In genomic region chr17:18497044-18497443, GRCh38 we compare ENCODE assay signal across 11 cellular contexts. TPM values are rescaled to one million over a fixed set of nuclear protein-coding genes. Genes with fewer than 3 reads are reported as not detected.
DNase-seq lines count a peak whose midpoint lies in the region; ATAC-seq and TF ChIP-seq lines count a peak whose summit lies in the region.
"Not testable (repeated sequence)": the region's sequence is repeated elsewhere in the genome, so short reads cannot be mapped to it uniquely, and the experiment has no call there.
"Had no signal": no experiment of that assay in that cellular context is flagged by ENCODE, and none has a peak within 500 bp of the region (broad histone marks: within the 10 kb centered on the region; RNA-seq: fewer than 3 reads in every experiment).

No MANE protein-coding gene starts in this region.

- peak; percentile 21; the same call in 1 of the 2 replicates for TF ChIP-seq CTCF in AG10803 (conservative IDR thresholded peaks at IDR 0.05; ENCODE audit: low read length)
- TF ChIP-seq CTCF in Panc1 (IDR thresholded peaks at IDR 0.05), result peak; percentile 32; the same call in 1 of the 2 replicates
- peak; percentile 68 for TF ChIP-seq CTCF in chondrocyte (IDR thresholded peaks at IDR 0.05)
- TF ChIP-seq CTCF in fibroblast of the aortic adventitia (IDR thresholded peaks at IDR 0.05; ENCODE audit: insufficient read depth, low read length), result peak; percentile 2
- peak; percentile 41 for TF ChIP-seq CTCF in neural progenitor cell (IDR thresholded peaks at IDR 0.05)
- TF ChIP-seq CTCF in type B pancreatic cell (conservative IDR thresholded peaks at IDR 0.05), result peak; percentile 46

- not testable (repeated sequence) for H3K4me3 ChIP-seq in AG10803 (ENCODE audit: low read length); GM23248; Panc1 (ENCODE audit: low read depth in 2 of 2, low read length in 2 of 2); fibroblast of the aortic adventitia (ENCODE audit: low read depth, low read length); neural progenitor cell

- intact Hi-C loops in Panc1 (cut with micrococcal nuclease; ENCODE audit: unreplicated experiment), result not testable (repeated sequence)

- not testable (repeated sequence) for H2AFZ ChIP-seq in GM23248; neural progenitor cell (replicated peaks)

- H3K27me3 ChIP-seq in GM23248 (replicated peaks; ENCODE audit: insufficient read depth); Panc1 (ENCODE audit: control insufficient read depth, insufficient read depth, low read length); neural progenitor cell: not testable (repeated sequence)

- not testable (repeated sequence) for H3K9ac ChIP-seq in GM23248, neural progenitor cell

- H3K9me3 Mint-ChIP-seq in chondrocyte (ENCODE audit: low read depth); memory B cell; neural progenitor cell; type B pancreatic cell: not testable (repeated sequence)

- H3K4me2 ChIP-seq in GM23248 (ENCODE audit: unreplicated experiment); neural progenitor cell: not testable (repeated sequence)

- in situ Hi-C loops in GM23248 (cut with MboI); Panc1 (cut with HindIII; ENCODE audit: low pct_unique_long_range_greater_than_20kb, low sequenced_read_pairs): not testable (repeated sequence)

- H3K27ac ChIP-seq in GM23248; Panc1 (ENCODE audit: low read length); neural progenitor cell: not testable (repeated sequence)

- DNase-seq in AG10803 (ENCODE audit: low read depth); Panc1 (ENCODE audit: low read depth, low spot score); chondrocyte (ENCODE audit: low spot score); memory B cell (ENCODE audit: low spot score in 2 of 2); neural progenitor cell (ENCODE audit: low spot score); type B pancreatic cell (ENCODE audit: extremely low spot score, unreplicated experiment): not testable (repeated sequence)
- DNase-seq in GM23248 (peak; percentile 0), fibroblast of the aortic adventitia (ENCODE audit: low read depth) (peak; percentile 0)

- ATAC-seq in Panc1 (0 out of 2 replicates have a peak, but pooled peaks have one; percentile 27), memory B cell (ENCODE audit: low read depth) (peak; percentile 35)

- H3K4me1 Mint-ChIP-seq in chondrocyte (ENCODE audit: low read depth); memory B cell; neural progenitor cell; type B pancreatic cell (ENCODE audit: unreplicated experiment): not testable (repeated sequence)

- H3K27me3 Mint-ChIP-seq in chondrocyte (ENCODE audit: low read depth); memory B cell; neural progenitor cell (ENCODE audit: insufficient read depth, low read depth); type B pancreatic cell: not testable (repeated sequence)

- H3K4me1 ChIP-seq in GM23248 (ENCODE audit: insufficient read depth); Panc1 (ENCODE audit: control insufficient read depth, insufficient read depth, low read length); neural progenitor cell: not testable (repeated sequence)

- CTCF ChIA-PET in Panc1 (lab: Charles Lee), result not testable (repeated sequence)

- H3K36me3 ChIP-seq in GM23248 (ENCODE audit: low read depth); Panc1 (ENCODE audit: control insufficient read depth, insufficient read depth, low read length); neural progenitor cell: not testable (repeated sequence)

- H3F3A ChIP-seq in GM23248 (ENCODE audit: insufficient read depth); neural progenitor cell (ENCODE audit: low read depth): not testable (repeated sequence)

- not testable (repeated sequence) for H3K9me2 ChIP-seq in GM23248 (ENCODE audit: insufficient read depth)

- BruUV-seq in Panc1 (replicated peaks; lab: Mats Ljungman, UMichigan), result not testable (repeated sequence)

- H3K36me3 Mint-ChIP-seq in chondrocyte (ENCODE audit: low read depth); memory B cell; neural progenitor cell; type B pancreatic cell: not testable (repeated sequence)

- H3K9me3 ChIP-seq in GM23248 (ENCODE audit: low read depth); Panc1 (ENCODE audit: control insufficient read depth, insufficient read depth, low read depth, low read length); neural progenitor cell (ENCODE audit: low read depth): not testable (repeated sequence)

- WGBS in GM23248 (ENCODE audit: low coverage in 1 of 2, low lambda C conversion rate in 2 of 2, missing lambda C conversion rate in 2 of 2), 2 experiments, result 44 to 52% methylated on average over 6 of the region's 6 CpGs

- not testable (repeated sequence) for H3K4me3 Mint-ChIP-seq in chondrocyte (ENCODE audit: unreplicated experiment); memory B cell; neural progenitor cell; type B pancreatic cell

- not testable (repeated sequence) for H4K20me1 ChIP-seq in GM23248 (ENCODE audit: insufficient read depth); neural progenitor cell (ENCODE audit: low read depth)

- H3K79me2 ChIP-seq in GM23248 (ENCODE audit: insufficient read depth); neural progenitor cell (ENCODE audit: low read depth): not testable (repeated sequence)

- H3K27ac Mint-ChIP-seq in chondrocyte (ENCODE audit: unreplicated experiment); memory B cell; neural progenitor cell; type B pancreatic cell: not testable (repeated sequence)

- POLR2A ChIA-PET in Panc1 (lab: Charles Lee), result not testable (repeated sequence)

RNA-seq across cellular contexts. Expression of gene LGALS9C, which starts 20.5 kb away (rescaled TPM):
- not detected in 2 replicates for total RNA-seq in GM23248 (2014; rRNA removed; shearing (Covaris generic))
- not detected in 2 replicates for polyA plus RNA-seq in GM23248 (2016; fragmentation: Nextera tagmentation; extraction: Ambion mirVana)
- total RNA-seq in Panc1 (2021; ENCODE audit: unreplicated experiment) (not detected), chondrocyte (not detected in 3 replicates), fibroblast of the aortic adventitia (ENCODE audit: low replicate concordance) (not detected in 2 replicates), neural progenitor cell (ENCODE audit: low replicate concordance) (not detected in 2 replicates), type B pancreatic cell (ENCODE audit: low replicate concordance) (0.31 and 0.63 TPM in 2 replicates)
- polyA plus RNA-seq in Panc1 (2012; ENCODE audit: insufficient read length), result not detected
- total RNA-seq: G401, K562, RPMI7951 had no signal
- polyA plus RNA-seq: K562 had no signal

Comparison
In these comparisons a context has a peak if more than half of its experiments do, and no peak if none do; other contexts are left out.
1. CTCF ChIP-seq: peak in every context shown above with its lines; median percentile 68 in chondrocyte; 46 in type B pancreatic cell; 41 in neural progenitor cell; 32 in Panc1; 21 in AG10803; 2 in fibroblast of the aortic adventitia.